ENCODE assay signal across 18 cellular contexts in genomic region chr3:126867526-126868200, GRCh38.
DNase-seq lines count a peak whose midpoint lies in the region; ATAC-seq and TF ChIP-seq lines count a peak whose summit lies in the region.
"Had no signal": no experiment of that assay in that cellular context is flagged by ENCODE, and none has a peak within 500 bp of the region (broad histone marks: within the 10 kb centered on the region; RNA-seq: fewer than 3 reads in every experiment).

No MANE protein-coding gene starts in this region.

- H3K9ac ChIP-seq in endodermal cell (ENCODE audit: extremely low read depth, low read length, poor library complexity, severe bottlenecking) (no peak overlapping the region), neural cell (ENCODE audit: low read length) (peak overlapping the region; percentile 9)

- H3K36me3 ChIP-seq in SJCRH30: no peaks in the 10 kb centered on the region
- H3K36me3 ChIP-seq in endodermal cell (ENCODE audit: control insufficient read depth, insufficient read depth, low read length): no peaks in the 10 kb centered on the region
- no peaks in the 10 kb centered on the region for H3K36me3 ChIP-seq in neural cell (ENCODE audit: insufficient read depth, low read length)
- no peaks in the 10 kb centered on the region for H3K36me3 ChIP-seq in sigmoid colon
- H3K36me3 ChIP-seq: BE2C had no signal

- no peak overlapping the region for H2AFZ ChIP-seq in neural cell (ENCODE audit: low read depth, low read length)

- H3K9me3 Mint-ChIP-seq in endodermal cell: peaks cover 3% of the 10 kb centered on the region
- peaks cover 7% of the 10 kb centered on the region for H3K9me3 Mint-ChIP-seq in stimulated activated effector memory CD8-positive, alpha-beta T cell treated with anti-CD3 and anti-CD28 coated beads, Interleukin-12 subunit alpha, Interleukin-12 subunit beta, amount 100 ng/mL, for 72 hours
- H3K9me3 Mint-ChIP-seq: CD8-positive, alpha-beta T cell; IgD-negative memory B cell had no signal

- H3K27ac Mint-ChIP-seq in endodermal cell: no peak overlapping the region
- H3K27ac Mint-ChIP-seq in stimulated activated effector memory CD8-positive, alpha-beta T cell treated with anti-CD3 and anti-CD28 coated beads, Interleukin-12 subunit alpha, Interleukin-12 subunit beta, amount 100 ng/mL, for 72 hours: no peak overlapping the region
- H3K27ac Mint-ChIP-seq: CD8-positive, alpha-beta T cell; IgD-negative memory B cell had no signal

- H3K27ac ChIP-seq in SJCRH30 (0 out of 2 replicates have a peak overlapping the region, but pooled peaks have one; percentile 10), endodermal cell (ENCODE audit: low read depth, low read length) (no peak overlapping the region), neural cell (ENCODE audit: low read length) (peak overlapping the region; percentile 64), sigmoid colon (no peak overlapping the region)
- H3K27ac ChIP-seq: A549, C4-2B had no signal

- H3K4me3 Mint-ChIP-seq in endodermal cell: no peak overlapping the region
- no peak overlapping the region for H3K4me3 Mint-ChIP-seq in stimulated activated effector memory CD8-positive, alpha-beta T cell treated with anti-CD3 and anti-CD28 coated beads, Interleukin-12 subunit alpha, Interleukin-12 subunit beta, amount 100 ng/mL, for 72 hours
- H3K4me3 Mint-ChIP-seq: CD8-positive, alpha-beta T cell; IgD-negative memory B cell had no signal

- ATAC-seq in HG03432 (IDR thresholded peaks at IDR 0.05; ENCODE audit: unreplicated experiment) (no peak), GM19455 (IDR thresholded peaks at IDR 0.05; ENCODE audit: unreplicated experiment) (no peak), GM21526 (IDR thresholded peaks at IDR 0.05; ENCODE audit: low FRiP score, unreplicated experiment) (no peak)
- no peak for ATAC-seq in stimulated activated effector memory CD8-positive, alpha-beta T cell treated with anti-CD3 and anti-CD28 coated beads, Interleukin-12 subunit alpha, Interleukin-12 subunit beta, amount 100 ng/mL, for 72 hours
- ATAC-seq: A549; CD8-positive, alpha-beta T cell; HCT116 had no signal

- H3K4me2 ChIP-seq in neural cell (ENCODE audit: low read length): no peak overlapping the region
- H3K4me2 ChIP-seq: A549 had no signal

- H4K20me1 ChIP-seq in neural cell (ENCODE audit: insufficient read depth): no peaks in the 10 kb centered on the region

- WGBS in endodermal cell (ENCODE audit: insufficient coverage in 1 of 2, insufficient read length in 1 of 2), 2 experiments: 92 to 97% methylated on average over 2 of the region's 2 CpGs
- 89 to 91% methylated on average over 2 of the region's 2 CpGs for WGBS in sigmoid colon, 2 donors

- TF ChIP-seq POLR2A in sigmoid colon (IDR thresholded peaks at IDR 0.05): no peak

- no peaks in the 10 kb centered on the region for H3K4me1 Mint-ChIP-seq in endodermal cell
- peaks cover 9% of the 10 kb centered on the region for H3K4me1 Mint-ChIP-seq in stimulated activated effector memory CD8-positive, alpha-beta T cell treated with anti-CD3 and anti-CD28 coated beads, Interleukin-12 subunit alpha, Interleukin-12 subunit beta, amount 100 ng/mL, for 72 hours
- H3K4me1 Mint-ChIP-seq: IgD-negative memory B cell had no signal

- TF ChIP-seq CTCF in endodermal cell (conservative IDR thresholded peaks at IDR 0.05): no peak
- TF ChIP-seq CTCF in neural cell (IDR thresholded peaks at IDR 0.05; ENCODE audit: poor library complexity, severe bottlenecking): no peak
- TF ChIP-seq CTCF in sigmoid colon (IDR thresholded peaks at IDR 0.05): no peak

- peaks cover 8% of the 10 kb centered on the region for H3K36me3 Mint-ChIP-seq in endodermal cell (ENCODE audit: low read depth)
- peaks cover 6% of the 10 kb centered on the region for H3K36me3 Mint-ChIP-seq in stimulated activated effector memory CD8-positive, alpha-beta T cell treated with anti-CD3 and anti-CD28 coated beads, Interleukin-12 subunit alpha, Interleukin-12 subunit beta, amount 100 ng/mL, for 72 hours

- intact Hi-C loops in sigmoid colon (cut with DNase I): no loop called here

- no peak for DNase-seq in SJCRH30
- peak; percentile 20 for DNase-seq in endodermal cell
- DNase-seq in sigmoid colon: peak; percentile 50
- no peak for DNase-seq in stimulated activated effector memory CD8-positive, alpha-beta T cell treated with anti-CD3 and anti-CD28 coated beads, Interleukin-12 subunit alpha, Interleukin-12 subunit beta, amount 100 ng/mL, for 72 hours (ENCODE audit: low spot score in 2 of 2)
- DNase-seq: BE2C, COR-L47, DMS153, EL, GDM1 had no signal

- TF ChIP-seq RAD21 in neural cell (conservative IDR thresholded peaks at IDR 0.05): no peak

- H3K27me3 ChIP-seq in SJCRH30: no peaks in the 10 kb centered on the region
- H3K27me3 ChIP-seq in endodermal cell (ENCODE audit: control insufficient read depth, insufficient read depth, low read length, poor library complexity, severe bottlenecking): no peaks in the 10 kb centered on the region
- H3K27me3 ChIP-seq in neural cell (ENCODE audit: insufficient read depth, low read depth, low read length): no peaks in the 10 kb centered on the region
- no peaks in the 10 kb centered on the region for H3K27me3 ChIP-seq in sigmoid colon
- H3K27me3 ChIP-seq: BE2C had no signal

- TF ChIP-seq EP300 in neural cell (conservative IDR thresholded peaks at IDR 0.05; ENCODE audit: poor library complexity, severe bottlenecking): no peak
- TF ChIP-seq EP300 in sigmoid colon (IDR thresholded peaks at IDR 0.05): no peak

- H3K9me3 ChIP-seq in SJCRH30 (replicated peaks) (no peaks in the 10 kb centered on the region), endodermal cell (ENCODE audit: control insufficient read depth, low read length) (no peaks in the 10 kb centered on the region), neural cell (ENCODE audit: low read length) (no peaks in the 10 kb centered on the region), sigmoid colon (no peaks in the 10 kb centered on the region)
- H3K9me3 ChIP-seq: A549, BE2C had no signal

- peaks cover 3% of the 10 kb centered on the region for H3F3A ChIP-seq in neural cell (ENCODE audit: insufficient read depth, low read length, poor library complexity, severe bottlenecking)

- H3K9me2 ChIP-seq in neural cell (ENCODE audit: insufficient read depth, low read length): no peaks in the 10 kb centered on the region

- no peaks in the 10 kb centered on the region for H3K27me3 Mint-ChIP-seq in endodermal cell (ENCODE audit: insufficient read depth)
- H3K27me3 Mint-ChIP-seq: IgD-negative memory B cell had no signal

- H3K79me2 ChIP-seq in neural cell (replicated peaks; ENCODE audit: insufficient read depth, low read length): no peaks in the 10 kb centered on the region

- H3K4me1 ChIP-seq in SJCRH30 (peaks cover 12% of the 10 kb centered on the region), endodermal cell (ENCODE audit: control insufficient read depth, insufficient read depth, low read length) (peaks cover 3% of the 10 kb centered on the region), sigmoid colon (no peaks in the 10 kb centered on the region)
- H3K4me1 ChIP-seq: A549 had no signal

- H3K4me3 ChIP-seq in SJCRH30: no peak overlapping the region
- H3K4me3 ChIP-seq in endodermal cell (ENCODE audit: low read length): no peak overlapping the region
- H3K4me3 ChIP-seq in neural cell (ENCODE audit: low read length): peak overlapping the region; percentile 6
- H3K4me3 ChIP-seq in sigmoid colon: no peak overlapping the region
- H3K4me3 ChIP-seq: A549 had no signal

TF ChIP-seq in neural cell, 6 proteins besides CTCF, POLR2A, EP300 and RAD21:
- TF ChIP-seq EZH2 (IDR thresholded peaks at IDR 0.05; ENCODE audit: borderline replicate concordance, insufficient read depth, low read length, poor library complexity, severe bottlenecking) (no peak), TAF1 (IDR thresholded peaks at IDR 0.05; ENCODE audit: low read depth) (no peak), POLR2AphosphoS5 (IDR thresholded peaks at IDR 0.05) (no peak), MXI1 (conservative IDR thresholded peaks at IDR 0.05; ENCODE audit: poor library complexity, severe bottlenecking) (no peak), SMC3 (conservative IDR thresholded peaks at IDR 0.05; ENCODE audit: poor library complexity) (no peak)
- TF ChIP-seq, protein P1, sequence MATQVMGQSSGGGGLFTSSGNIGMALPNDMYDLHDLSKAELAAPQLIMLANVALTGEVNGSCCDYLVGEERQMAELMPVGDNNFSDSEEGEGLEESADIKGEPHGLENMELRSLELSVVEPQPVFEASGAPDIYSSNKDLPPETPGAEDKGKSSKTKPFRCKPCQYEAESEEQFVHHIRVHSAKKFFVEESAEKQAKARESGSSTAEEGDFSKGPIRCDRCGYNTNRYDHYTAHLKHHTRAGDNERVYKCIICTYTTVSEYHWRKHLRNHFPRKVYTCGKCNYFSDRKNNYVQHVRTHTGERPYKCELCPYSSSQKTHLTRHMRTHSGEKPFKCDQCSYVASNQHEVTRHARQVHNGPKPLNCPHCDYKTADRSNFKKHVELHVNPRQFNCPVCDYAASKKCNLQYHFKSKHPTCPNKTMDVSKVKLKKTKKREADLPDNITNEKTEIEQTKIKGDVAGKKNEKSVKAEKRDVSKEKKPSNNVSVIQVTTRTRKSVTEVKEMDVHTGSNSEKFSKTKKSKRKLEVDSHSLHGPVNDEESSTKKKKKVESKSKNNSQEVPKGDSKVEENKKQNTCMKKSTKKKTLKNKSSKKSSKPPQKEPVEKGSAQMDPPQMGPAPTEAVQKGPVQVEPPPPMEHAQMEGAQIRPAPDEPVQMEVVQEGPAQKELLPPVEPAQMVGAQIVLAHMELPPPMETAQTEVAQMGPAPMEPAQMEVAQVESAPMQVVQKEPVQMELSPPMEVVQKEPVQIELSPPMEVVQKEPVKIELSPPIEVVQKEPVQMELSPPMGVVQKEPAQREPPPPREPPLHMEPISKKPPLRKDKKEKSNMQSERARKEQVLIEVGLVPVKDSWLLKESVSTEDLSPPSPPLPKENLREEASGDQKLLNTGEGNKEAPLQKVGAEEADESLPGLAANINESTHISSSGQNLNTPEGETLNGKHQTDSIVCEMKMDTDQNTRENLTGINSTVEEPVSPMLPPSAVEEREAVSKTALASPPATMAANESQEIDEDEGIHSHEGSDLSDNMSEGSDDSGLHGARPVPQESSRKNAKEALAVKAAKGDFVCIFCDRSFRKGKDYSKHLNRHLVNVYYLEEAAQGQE (IDR thresholded peaks at IDR 0.05; ENCODE audit: borderline replicate concordance): no peak

Comparison
In these comparisons a context has a peak if more than half of its experiments do, and no peak if none do; other contexts are left out.
1. DNase-seq: peak in endodermal cell (single experiment) and sigmoid colon (single experiment); none in SJCRH30 (0 of 2) and stimulated activated effector memory CD8-positive, alpha-beta T cell treated with anti-CD3 and anti-CD28 coated beads, Interleukin-12 subunit alpha, Interleukin-12 subunit beta, amount 100 ng/mL, for 72 hours (0 of 2).
2. H3K27ac ChIP-seq: peak in SJCRH30 (single experiment) and neural cell (single experiment); none in endodermal cell (single experiment) and sigmoid colon (0 of 4).